In genomic region chr2:54370405-54371104, GRCh38 we compare ENCODE assay signal across 16 cellular contexts.
DNase-seq lines count a peak whose midpoint lies in the region; ATAC-seq and TF ChIP-seq lines count a peak whose summit lies in the region.
"Had no signal": no experiment of that assay in that cellular context is flagged by ENCODE, and none has a peak within 500 bp of the region (broad histone marks: within the 10 kb centered on the region; RNA-seq: fewer than 3 reads in every experiment).

No MANE protein-coding gene starts in this region.

- peaks cover 5% of the 10 kb centered on the region for H3K9me3 ChIP-seq in parathyroid adenoma (ENCODE audit: control insufficient read depth, low read length)
- H3K9me3 ChIP-seq: colonic mucosa had no signal

- no peaks in the 10 kb centered on the region for H3K36me3 Mint-ChIP-seq in brain
- H3K36me3 Mint-ChIP-seq: activated naive CD8-positive, alpha-beta T cell treated with anti-CD3 and anti-CD28 coated beads for 36 hours; CD8-positive, alpha-beta T cell had no signal

- TF ChIP-seq CTCF in brain (conservative IDR thresholded peaks at IDR 0.05) = no peak
- TF ChIP-seq CTCF in parathyroid adenoma (IDR thresholded peaks at IDR 0.05) = no peak

- H3K27me3 ChIP-seq in parathyroid adenoma (ENCODE audit: control insufficient read depth, insufficient read depth, low read length) = no peaks in the 10 kb centered on the region
- H3K27me3 ChIP-seq: colonic mucosa had no signal

- H3K4me3 Mint-ChIP-seq in brain = no peak overlapping the region
- H3K4me3 Mint-ChIP-seq: activated naive CD8-positive, alpha-beta T cell treated with anti-CD3 and anti-CD28 coated beads for 36 hours; CD8-positive, alpha-beta T cell; T-helper 17 cell had no signal

- peak overlapping the region; percentile 39 for H3K27ac ChIP-seq in parathyroid adenoma
- H3K27ac ChIP-seq: colonic mucosa had no signal

- no peaks in the 10 kb centered on the region for H3K27me3 Mint-ChIP-seq in brain

- peaks cover 5 to 33% (median 21%) of the 10 kb centered on the region in 5 experiments for H3K9me3 Mint-ChIP-seq in brain

- no peaks in the 10 kb centered on the region for H3K79me2 ChIP-seq in parathyroid adenoma

- H3K4me1 Mint-ChIP-seq in brain = peaks cover 26% of the 10 kb centered on the region
- H3K4me1 Mint-ChIP-seq: activated naive CD8-positive, alpha-beta T cell treated with anti-CD3 and anti-CD28 coated beads for 36 hours; T-helper 17 cell had no signal

- no peak overlapping the region for H2AFZ ChIP-seq in parathyroid adenoma

- H3K27ac Mint-ChIP-seq in brain = peak overlapping the region in 3 of 5 experiments; percentile 37 to 68 (median 60)
- H3K27ac Mint-ChIP-seq: activated naive CD8-positive, alpha-beta T cell treated with anti-CD3 and anti-CD28 coated beads for 36 hours; CD8-positive, alpha-beta T cell; T-helper 17 cell had no signal

- peak; percentile 36 for ATAC-seq in Right ventricle myocardium superior (ENCODE audit: poor library complexity)
- ATAC-seq in GM18498 (IDR thresholded peaks at IDR 0.05; ENCODE audit: unreplicated experiment) = no peak
- ATAC-seq in GM21529 (IDR thresholded peaks at IDR 0.05; ENCODE audit: unreplicated experiment) = no peak
- ATAC-seq: CD8-positive, alpha-beta T cell; T-helper 17 cell had no signal

- H3K4me1 ChIP-seq in parathyroid adenoma = no peaks in the 10 kb centered on the region
- H3K4me1 ChIP-seq: colonic mucosa had no signal

- no peak overlapping the region for H3K9ac ChIP-seq in parathyroid adenoma

- H3K4me2 ChIP-seq in parathyroid adenoma (ENCODE audit: low read length) = no peak overlapping the region

- no peak overlapping the region for H3K4me3 ChIP-seq in parathyroid adenoma (ENCODE audit: low read depth, low read length)
- H3K4me3 ChIP-seq: colonic mucosa had no signal

- intact Hi-C loops in Right ventricle myocardium superior (cut with DNase I) = no loop called here

- H3K36me3 ChIP-seq in parathyroid adenoma (ENCODE audit: control insufficient read depth, insufficient read depth, low read length) = no peaks in the 10 kb centered on the region
- H3K36me3 ChIP-seq: colonic mucosa had no signal

- DNase-seq in Right ventricle myocardium superior (peak; percentile 44), DMS153 treated with DMSO at 0.1 percent for 48 hours (lab: John Stamatoyannopoulos, UW; ENCODE audit: unreplicated experiment) (no peak), HPDE6-E6E7 (ENCODE audit: extremely low spot score) (no peak)
- DNase-seq: activated naive CD8-positive, alpha-beta T cell treated with anti-CD3 and anti-CD28 coated beads for 36 hours; activated T-cell treated with anti-CD3 and anti-CD28 coated beads, Interleukin-2, amount 50 U/mL, for 1 hour; CD8-positive, alpha-beta T cell; colonic mucosa; midbrain; NCI-H187 treated with DMSO at 0.1 percent for 48 hours; stimulated activated CD4-positive, alpha-beta T cell treated with anti-CD3 and anti-CD28 coated beads, Interleukin-12 subunit alpha, Interleukin-12 subunit beta, amount 100 ng/mL, for 4 hours; substantia nigra; T-helper 17 cell had no signal
